In the genomic region with DNA sequence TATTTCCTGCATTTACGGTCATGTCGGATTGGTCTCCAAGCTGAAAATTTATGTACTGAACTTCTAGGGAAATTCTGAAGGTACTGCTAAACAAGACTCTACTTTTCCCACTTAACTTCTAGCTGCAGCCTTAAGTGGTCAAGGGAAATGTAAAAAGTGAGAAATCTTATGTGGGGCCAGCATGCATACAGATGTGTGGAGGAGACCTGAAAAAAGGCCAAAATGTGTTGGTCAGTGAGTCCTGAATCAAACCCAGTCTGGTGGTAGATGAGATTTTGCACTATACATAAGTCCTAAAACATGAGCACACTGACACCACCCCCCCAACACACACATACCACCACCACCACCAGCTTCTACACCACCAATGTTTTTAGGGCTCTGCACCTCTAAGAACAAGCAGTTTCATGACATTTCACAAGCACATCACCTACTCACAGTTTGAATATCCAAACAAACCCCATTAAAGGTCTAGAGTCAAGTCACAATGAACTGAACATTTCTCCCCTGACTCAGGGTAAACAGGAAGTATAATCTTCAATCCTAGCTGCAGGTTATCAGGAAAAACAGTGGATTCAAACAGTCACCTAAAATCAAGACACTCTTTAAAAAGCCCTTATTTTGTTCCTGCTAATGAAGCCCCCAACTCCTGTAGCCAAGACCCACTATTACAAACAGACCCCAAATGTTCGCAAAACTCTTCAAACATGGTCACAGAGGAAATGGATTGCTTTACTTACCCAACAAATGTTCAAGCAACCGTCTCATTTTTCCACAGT, we compare ENCODE assay signal across 1 cellular context.
TF ChIP-seq lines count a peak whose summit lies in the region.

No MANE protein-coding gene starts in this region.

TF ChIP-seq in HEK293, 187 proteins besides CTCF, POLR2A, EP300 and RAD21 (continued from another document):
- TF ChIP-seq, protein P1, sequence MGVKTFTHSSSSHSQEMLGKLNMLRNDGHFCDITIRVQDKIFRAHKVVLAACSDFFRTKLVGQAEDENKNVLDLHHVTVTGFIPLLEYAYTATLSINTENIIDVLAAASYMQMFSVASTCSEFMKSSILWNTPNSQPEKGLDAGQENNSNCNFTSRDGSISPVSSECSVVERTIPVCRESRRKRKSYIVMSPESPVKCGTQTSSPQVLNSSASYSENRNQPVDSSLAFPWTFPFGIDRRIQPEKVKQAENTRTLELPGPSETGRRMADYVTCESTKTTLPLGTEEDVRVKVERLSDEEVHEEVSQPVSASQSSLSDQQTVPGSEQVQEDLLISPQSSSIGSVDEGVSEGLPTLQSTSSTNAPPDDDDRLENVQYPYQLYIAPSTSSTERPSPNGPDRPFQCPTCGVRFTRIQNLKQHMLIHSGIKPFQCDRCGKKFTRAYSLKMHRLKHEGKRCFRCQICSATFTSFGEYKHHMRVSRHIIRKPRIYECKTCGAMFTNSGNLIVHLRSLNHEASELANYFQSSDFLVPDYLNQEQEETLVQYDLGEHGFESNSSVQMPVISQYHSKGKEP (tag by site-specific recombination; IDR thresholded peaks at IDR 0.05): no peak
TF ChIP-seq in HEK293: peak in this region for 4.
